ENCODE assay signal across 13 cellular contexts in genomic region chr5:172830876-172831662, GRCh38. TPM values are rescaled to one million over a fixed set of nuclear protein-coding genes. Genes with fewer than 3 reads are reported as not detected.
DNase-seq lines count a peak whose midpoint lies in the region; ATAC-seq and TF ChIP-seq lines count a peak whose summit lies in the region.
"Had no signal": no experiment of that assay in that cellular context is flagged by ENCODE, and none has a peak within 500 bp of the region (broad histone marks: within the 10 kb centered on the region; RNA-seq: fewer than 3 reads in every experiment).

No MANE protein-coding gene starts in this region.

- H3K36me3 Mint-ChIP-seq in stimulated activated effector memory CD8-positive, alpha-beta T cell treated with anti-CD3 and anti-CD28 coated beads, Interleukin-12 subunit alpha, Interleukin-12 subunit beta, amount 100 ng/mL, for 72 hours, result no peaks in the 10 kb centered on the region
- H3K36me3 Mint-ChIP-seq: brain had no signal

- H3K9me3 ChIP-seq in heart left ventricle, result peaks cover 0 to 5% (median 0%) of the 10 kb centered on the region in 12 donors

- H3K27ac ChIP-seq in heart left ventricle, result no peak overlapping the region
- H3K27ac ChIP-seq in dorsolateral prefrontal cortex, result no peak overlapping the region

- intact Hi-C loops in cardiac septum (cut with DNase I) (no loop called here), heart left ventricle (cut with DNase I) (loop anchor here in 3 of 10 donors (5.0 to 10.0 kb wide), 3 partner anchors 56 to 116 kb away; partner anchors contain the start of gene DUSP1 (in 1 of the 3)), dorsolateral prefrontal cortex (cut with DNase I) (loop anchor here in 1 of 2 donors (5.0 kb wide), 1 partner anchor 59 kb away; the partner anchor contains the start of gene DUSP1)

- H3K36me3 ChIP-seq in heart left ventricle (no peaks in the 10 kb centered on the region), H7 (replicated peaks; ENCODE audit: control insufficient read depth, insufficient read depth, low read length) (no peaks in the 10 kb centered on the region)
- H3K36me3 ChIP-seq: stomach had no signal

- no peak for TF ChIP-seq CTCF in heart left ventricle (IDR thresholded peaks at IDR 0.05)
- TF ChIP-seq CTCF in dorsolateral prefrontal cortex (IDR thresholded peaks at IDR 0.05 in 54 of 56, conservative IDR thresholded peaks at IDR 0.05 in 2 of 56; ENCODE audit: low read depth in 1 of 56, partially characterized antibody in 56 of 56), result no peak

- WGBS in heart left ventricle, 4 donors, result 73 to 77% (median 75%) methylated on average over 14 of the region's 14 CpGs

- TF ChIP-seq POLR2A in heart left ventricle (IDR thresholded peaks at IDR 0.05), result no peak

- H3K4me3 ChIP-seq in heart left ventricle, result no peak overlapping the region
- H3K4me3 ChIP-seq in H7 (ENCODE audit: insufficient read depth, low read depth, low read length), result no peak overlapping the region
- no peak overlapping the region for H3K4me3 ChIP-seq in dorsolateral prefrontal cortex
- H3K4me3 ChIP-seq: stomach had no signal

- no peak overlapping the region for H3K27ac Mint-ChIP-seq in stimulated activated effector memory CD8-positive, alpha-beta T cell treated with anti-CD3 and anti-CD28 coated beads, Interleukin-12 subunit alpha, Interleukin-12 subunit beta, amount 100 ng/mL, for 72 hours
- H3K27ac Mint-ChIP-seq: CD8-positive, alpha-beta T cell had no signal

- H3K27me3 ChIP-seq in heart left ventricle (no peaks in the 10 kb centered on the region), H7 (ENCODE audit: control insufficient read depth, insufficient read depth, low read length) (no peaks in the 10 kb centered on the region), dorsolateral prefrontal cortex (no peaks in the 10 kb centered on the region)
- H3K27me3 ChIP-seq: stomach had no signal

- peaks cover 19% of the 10 kb centered on the region for H3K4me1 Mint-ChIP-seq in stimulated activated effector memory CD8-positive, alpha-beta T cell treated with anti-CD3 and anti-CD28 coated beads, Interleukin-12 subunit alpha, Interleukin-12 subunit beta, amount 100 ng/mL, for 72 hours

- no peak for ATAC-seq in heart left ventricle
- ATAC-seq in stimulated activated effector memory CD8-positive, alpha-beta T cell treated with anti-CD3 and anti-CD28 coated beads, Interleukin-12 subunit alpha, Interleukin-12 subunit beta, amount 100 ng/mL, for 72 hours, result peak; percentile 58
- ATAC-seq: CD8-positive, alpha-beta T cell had no signal

- DNase-seq in cardiac septum (ENCODE audit: low spot score), result peak; percentile 71
- DNase-seq in heart left ventricle, result no peak
- DNase-seq in RKO (ENCODE audit: low spot score), result peak; percentile 81
- peak; percentile 82 for DNase-seq in fibroblast of gingiva (ENCODE audit: low read depth)
- no peak for DNase-seq in stimulated activated effector memory CD8-positive, alpha-beta T cell treated with anti-CD3 and anti-CD28 coated beads, Interleukin-12 subunit alpha, Interleukin-12 subunit beta, amount 100 ng/mL, for 72 hours (ENCODE audit: low spot score in 2 of 2)
- DNase-seq in H7, result no peak
- no peak for DNase-seq in dorsolateral prefrontal cortex
- no peak for DNase-seq in NCI-H82 (lab: John Stamatoyannopoulos, UW)
- DNase-seq: CD8-positive, alpha-beta T cell; hypothalamus; NCI-H510A; stomach had no signal

- H3K4me1 ChIP-seq in heart left ventricle, result peaks cover 3 to 44% (median 21%) of the 10 kb centered on the region in 12 donors

- H3K4me3 Mint-ChIP-seq in stimulated activated effector memory CD8-positive, alpha-beta T cell treated with anti-CD3 and anti-CD28 coated beads, Interleukin-12 subunit alpha, Interleukin-12 subunit beta, amount 100 ng/mL, for 72 hours, result no peak overlapping the region

- peaks cover 5% of the 10 kb centered on the region for H3K9me3 Mint-ChIP-seq in stimulated activated effector memory CD8-positive, alpha-beta T cell treated with anti-CD3 and anti-CD28 coated beads, Interleukin-12 subunit alpha, Interleukin-12 subunit beta, amount 100 ng/mL, for 72 hours

RNA-seq across cellular contexts. Expression of gene ERGIC1, which starts 3.0 kb away (rescaled TPM):
- 76.9 TPM for total RNA-seq in cardiac septum
- total RNA-seq in heart left ventricle, result 100 to 1,000 TPM in 1 of 9 donors, 10 to 100 TPM in 8; 67.0 to 109 (median 84.9) TPM
- 100 to 1,000 TPM in 1 of 2 donors, 10 to 100 TPM in 1; 66.6 to 115 TPM for polyA plus RNA-seq in heart left ventricle
- 97.7 and 102 TPM in 2 replicates for total RNA-seq in H7 (2014; rRNA removed; shearing (Covaris generic))
- 100 to 1,000 TPM in 4 of 120 experiments, 10 to 100 TPM in 116; 48.4 to 109 (median 68.1) TPM for total RNA-seq in dorsolateral prefrontal cortex

Comparison
In these comparisons a context has a peak if more than half of its experiments do, and no peak if none do; other contexts are left out.
1. DNase-seq: peak in cardiac septum (single experiment), RKO (single experiment) and fibroblast of gingiva (single experiment); none in heart left ventricle (0 of 5), stimulated activated effector memory CD8-positive, alpha-beta T cell treated with anti-CD3 and anti-CD28 coated beads, Interleukin-12 subunit alpha, Interleukin-12 subunit beta, amount 100 ng/mL, for 72 hours (0 of 2), H7 (single experiment), dorsolateral prefrontal cortex (0 of 10) and NCI-H82 (single experiment).